19 cellular contexts compared by ENCODE assay signal in genomic region chr4:42644897-42645296, GRCh38.
"Had no signal": no experiment of that assay in that cellular context is flagged by ENCODE, and none has a peak within 500 bp of the region (broad histone marks: within the 10 kb centered on the region; RNA-seq: fewer than 3 reads in every experiment).

No MANE protein-coding gene starts in this region.

- H3K27me3 Mint-ChIP-seq: activated CD4-positive, alpha-beta memory T cell treated with anti-CD3 and anti-CD28 coated beads, Interleukin-2, amount 10 ng/mL, durations not matched to agents 7 days and 5 days; activated CD8-positive, alpha-beta memory T cell treated with anti-CD3 and anti-CD28 coated beads, Interleukin-2, amount 10 ng/mL, durations not matched to agents 7 days and 5 days; activated naive CD8-positive, alpha-beta T cell; dendritic cell treated with granulocyte-macrophage colony-stimulating factor and Interleukin-4, amounts not matched to agents 40 ng/mL and 50 ng/mL, for 4 days; progenitor cell of endocrine pancreas had no signal

- DNase-seq: activated CD4-positive, alpha-beta memory T cell treated with anti-CD3 and anti-CD28 coated beads, Interleukin-2, amount 10 ng/mL, durations not matched to agents 7 days and 5 days; activated CD4-positive, alpha-beta T cell treated with anti-CD3 and anti-CD28 coated beads for 48 hours; activated CD8-positive, alpha-beta memory T cell treated with anti-CD3 and anti-CD28 coated beads, Interleukin-2, amount 10 ng/mL, durations not matched to agents 7 days and 5 days; effector memory CD4-positive, alpha-beta T cell; esophagus squamous epithelium; left colon; midbrain; stimulated activated CD4-positive, alpha-beta T cell treated with anti-CD3 and anti-CD28 coated beads, Interleukin-2, amount 100 ng/mL, for 24 hours; stimulated activated naive CD8-positive, alpha-beta T cell treated with anti-CD3 and anti-CD28 coated beads, Interleukin-15, Interleukin-2, amounts not matched to agents 100 U/mL and 50 U/mL, for 24 hours; substantia nigra; transverse colon; uterus had no signal

- H2AFZ ChIP-seq: neural progenitor cell had no signal

- H3K9me3 ChIP-seq: esophagus squamous epithelium, right atrium auricular region, transverse colon, uterus had no signal

- ATAC-seq: activated CD8-positive, alpha-beta memory T cell treated with anti-CD3 and anti-CD28 coated beads, Interleukin-2, amount 10 ng/mL, durations not matched to agents 7 days and 5 days; left colon; stimulated activated naive CD8-positive, alpha-beta T cell treated with anti-CD3 and anti-CD28 coated beads, Interleukin-15, Interleukin-2, amounts not matched to agents 100 U/mL and 50 U/mL, for 24 hours; WTC11 had no signal

- H3K4me1 ChIP-seq: esophagus squamous epithelium, uterus had no signal

- H3K9me3 Mint-ChIP-seq: activated CD4-positive, alpha-beta memory T cell treated with anti-CD3 and anti-CD28 coated beads, Interleukin-2, amount 10 ng/mL, durations not matched to agents 7 days and 5 days; dendritic cell treated with granulocyte-macrophage colony-stimulating factor and Interleukin-4, amounts not matched to agents 40 ng/mL and 50 ng/mL, for 4 days; neural progenitor cell; T-helper 2 cell treated with Interferon-gamma antibody and Interleukin-4, amounts not matched to agents 5 μg/mL and 100 μg/mL, for 36 hours; WTC11 had no signal

- H3K27ac Mint-ChIP-seq: activated CD4-positive, alpha-beta memory T cell treated with anti-CD3 and anti-CD28 coated beads, Interleukin-2, amount 10 ng/mL, durations not matched to agents 7 days and 5 days; activated CD8-positive, alpha-beta memory T cell treated with anti-CD3 and anti-CD28 coated beads, Interleukin-2, amount 10 ng/mL, durations not matched to agents 7 days and 5 days; activated naive CD8-positive, alpha-beta T cell; dendritic cell treated with granulocyte-macrophage colony-stimulating factor and Interleukin-4, amounts not matched to agents 40 ng/mL and 50 ng/mL, for 4 days; neural progenitor cell; progenitor cell of endocrine pancreas; T-helper 2 cell treated with Interferon-gamma antibody and Interleukin-4, amounts not matched to agents 5 μg/mL and 100 μg/mL, for 36 hours had no signal

- H3K27me3 ChIP-seq: esophagus squamous epithelium, neural progenitor cell, right atrium auricular region, transverse colon, uterus had no signal

- H3K36me3 Mint-ChIP-seq: activated naive CD8-positive, alpha-beta T cell; neural progenitor cell; WTC11 had no signal

- H3K4me3 Mint-ChIP-seq: activated CD4-positive, alpha-beta memory T cell treated with anti-CD3 and anti-CD28 coated beads, Interleukin-2, amount 10 ng/mL, durations not matched to agents 7 days and 5 days; activated CD8-positive, alpha-beta memory T cell treated with anti-CD3 and anti-CD28 coated beads, Interleukin-2, amount 10 ng/mL, durations not matched to agents 7 days and 5 days; activated naive CD8-positive, alpha-beta T cell; dendritic cell treated with granulocyte-macrophage colony-stimulating factor and Interleukin-4, amounts not matched to agents 40 ng/mL and 50 ng/mL, for 4 days; neural progenitor cell; T-helper 2 cell treated with Interferon-gamma antibody and Interleukin-4, amounts not matched to agents 5 μg/mL and 100 μg/mL, for 36 hours; WTC11 had no signal

- H3K4me3 ChIP-seq: esophagus squamous epithelium, neural progenitor cell, right atrium auricular region, transverse colon, uterus had no signal

- H3K27ac ChIP-seq: esophagus squamous epithelium, neural progenitor cell, transverse colon, uterus had no signal

- H3K4me2 ChIP-seq: neural progenitor cell had no signal

- H3K36me3 ChIP-seq: esophagus squamous epithelium, neural progenitor cell, right atrium auricular region, transverse colon, uterus had no signal
